In the genomic region with DNA sequence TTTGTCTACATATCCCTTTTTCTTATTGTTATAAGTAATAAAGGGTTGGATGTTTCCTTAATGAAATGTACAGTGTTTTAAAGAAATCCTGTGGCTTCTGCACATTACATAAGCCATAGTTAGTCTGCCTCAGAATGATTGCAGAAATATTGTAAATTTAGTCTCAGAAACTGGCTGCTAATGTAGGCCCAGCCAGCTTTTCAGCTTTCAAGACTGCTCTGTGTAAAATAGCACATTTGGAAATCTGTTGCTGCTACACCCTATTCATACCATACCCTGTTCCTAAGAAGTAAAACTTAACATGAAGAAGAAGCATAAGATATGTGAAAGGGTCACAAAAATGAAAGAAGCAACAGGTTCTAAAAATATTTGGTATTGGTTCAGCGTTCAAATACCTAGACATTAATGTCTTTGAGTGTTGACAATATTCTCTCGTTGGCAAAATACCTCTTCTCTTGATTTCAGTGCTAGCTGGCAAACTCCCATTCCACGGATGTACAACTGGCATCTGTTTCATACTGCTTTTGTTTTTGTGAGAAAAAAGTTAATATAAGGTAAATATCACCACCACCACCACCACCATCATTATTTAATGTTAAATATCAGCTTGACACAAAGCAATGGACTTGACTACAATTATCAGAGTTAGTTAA, we compare ENCODE assay signal across 11 cellular contexts. TPM values are rescaled to one million over a fixed set of nuclear protein-coding genes. Genes with fewer than 3 reads are reported as not detected.
DNase-seq lines count a peak whose midpoint lies in the region; ATAC-seq and TF ChIP-seq lines count a peak whose summit lies in the region.
"Had no signal": no experiment of that assay in that cellular context is flagged by ENCODE, and none has a peak within 500 bp of the region (broad histone marks: within the 10 kb centered on the region; RNA-seq: fewer than 3 reads in every experiment).

No MANE protein-coding gene starts in this region.

- H3K4me1 ChIP-seq in gastroesophageal sphincter, result peaks cover 0 to 19% (median 5%) of the 10 kb centered on the region in 3 donors

- H3K9me3 ChIP-seq in gastroesophageal sphincter, result no peaks in the 10 kb centered on the region

- no peak for TF ChIP-seq CTCF in gastroesophageal sphincter (IDR thresholded peaks at IDR 0.05)

- ATAC-seq in GM18861 (IDR thresholded peaks at IDR 0.05; ENCODE audit: unreplicated experiment) (peak; percentile 33), GM21717 (IDR thresholded peaks at IDR 0.05; ENCODE audit: unreplicated experiment) (peak; percentile 39), HG03139 (IDR thresholded peaks at IDR 0.05; ENCODE audit: unreplicated experiment) (peak; percentile 39), gastroesophageal sphincter (no peak), sciatic nerve (no peak)
- no peak for ATAC-seq in natural killer cell treated with Interleukin-12 subunit alpha and Interleukin-12 subunit beta and Interleukin-15 and Interleukin-18, amount 100 ng/mL, for 72 hours

- H3K27ac Mint-ChIP-seq in natural killer cell treated with Interleukin-12 subunit alpha and Interleukin-12 subunit beta and Interleukin-15 and Interleukin-18, amount 100 ng/mL, for 72 hours, result no peak overlapping the region

- no peak for TF ChIP-seq EP300 in gastroesophageal sphincter (IDR thresholded peaks at IDR 0.05)

- DNase-seq in NCI-H2029 (lab: John Stamatoyannopoulos, UW) (no peak), sciatic nerve (ENCODE audit: low spot score) (no peak), HCEC 1CT (no peak)
- no peak for DNase-seq in natural killer cell treated with Interleukin-12 subunit alpha and Interleukin-12 subunit beta and Interleukin-15 and Interleukin-18, amount 100 ng/mL, for 72 hours (ENCODE audit: low spot score)
- DNase-seq: activated T-cell treated with anti-CD3 and anti-CD28 coated beads for 4 hours, C1 segment of cervical spinal cord, NCI-H446 had no signal

- no peaks in the 10 kb centered on the region for H3K27me3 ChIP-seq in gastroesophageal sphincter

- peak overlapping the region; percentile 24 to 52 (median 44) for H3K27ac ChIP-seq in gastroesophageal sphincter

- H3K4me3 ChIP-seq in gastroesophageal sphincter, result no peak overlapping the region

- H3K9me3 Mint-ChIP-seq in natural killer cell treated with Interleukin-12 subunit alpha and Interleukin-12 subunit beta and Interleukin-15 and Interleukin-18, amount 100 ng/mL, for 72 hours, result no peaks in the 10 kb centered on the region

- intact Hi-C loops in sciatic nerve (cut with DNase I), result no loop called here

- no peaks in the 10 kb centered on the region for H3K36me3 ChIP-seq in gastroesophageal sphincter

- no peak overlapping the region for H3K4me3 Mint-ChIP-seq in natural killer cell treated with Interleukin-12 subunit alpha and Interleukin-12 subunit beta and Interleukin-15 and Interleukin-18, amount 100 ng/mL, for 72 hours

- H3K27me3 Mint-ChIP-seq in natural killer cell treated with Interleukin-12 subunit alpha and Interleukin-12 subunit beta and Interleukin-15 and Interleukin-18, amount 100 ng/mL, for 72 hours, result peaks cover 8 to 24% of the 10 kb centered on the region in 2 donors

- no peaks in the 10 kb centered on the region for H3K36me3 Mint-ChIP-seq in natural killer cell treated with Interleukin-12 subunit alpha and Interleukin-12 subunit beta and Interleukin-15 and Interleukin-18, amount 100 ng/mL, for 72 hours

- no peak for TF ChIP-seq POLR2A in gastroesophageal sphincter (IDR thresholded peaks at IDR 0.05)

- H3K4me1 Mint-ChIP-seq in natural killer cell treated with Interleukin-12 subunit alpha and Interleukin-12 subunit beta and Interleukin-15 and Interleukin-18, amount 100 ng/mL, for 72 hours (ENCODE audit: low read depth in 2 of 2), result no peaks in the 10 kb centered on the region

- WGBS in gastroesophageal sphincter (ENCODE audit: low coverage in 1 of 2), 2 donors, result 24 to 44% methylated on average over 3 of the region's 3 CpGs

RNA-seq across cellular contexts. Expression of gene NCKAP1, which starts 19.2 kb away (rescaled TPM):
- total RNA-seq in gastroesophageal sphincter, result 100 to 1,000 TPM; 185 to 345 (median 292) TPM
- 150 TPM for total RNA-seq in sciatic nerve
- 1 to 10 TPM; 3.1 to 9.2 TPM for total RNA-seq in natural killer cell treated with Interleukin-12 subunit alpha and Interleukin-12 subunit beta and Interleukin-15 and Interleukin-18, amount 100 ng/mL, for 72 hours

RNA-seq across cellular contexts. Expression of gene DUSP19, which starts 21.1 kb away (rescaled TPM):
- total RNA-seq in gastroesophageal sphincter (10 to 100 TPM in 2 of 4 donors, 1 to 10 TPM in 2; 3.9 to 16.7 (median 8.6) TPM), sciatic nerve (3.0 TPM)
- 1 to 10 TPM; 1.4 to 1.5 TPM for total RNA-seq in natural killer cell treated with Interleukin-12 subunit alpha and Interleukin-12 subunit beta and Interleukin-15 and Interleukin-18, amount 100 ng/mL, for 72 hours

Comparison
In these comparisons a context has a peak if more than half of its experiments do, and no peak if none do; other contexts are left out.
1. ATAC-seq: peak in GM18861 (single experiment), GM21717 (single experiment) and HG03139 (single experiment); none in gastroesophageal sphincter (single experiment), sciatic nerve (single experiment) and natural killer cell treated with Interleukin-12 subunit alpha and Interleukin-12 subunit beta and Interleukin-15 and Interleukin-18, amount 100 ng/mL, for 72 hours (0 of 2).
2. RNA of gene NCKAP1, which starts 19.2 kb away (total RNA-seq): 185 to 345 TPM in gastroesophageal sphincter and 150 TPM in sciatic nerve (single experiment); 3.1 to 9.2 TPM in natural killer cell treated with Interleukin-12 subunit alpha and Interleukin-12 subunit beta and Interleukin-15 and Interleukin-18, amount 100 ng/mL, for 72 hours; every median in the first group is over 10 times any median in the second.